ENCODE assay signal across 8 cellular contexts in the genomic region with DNA sequence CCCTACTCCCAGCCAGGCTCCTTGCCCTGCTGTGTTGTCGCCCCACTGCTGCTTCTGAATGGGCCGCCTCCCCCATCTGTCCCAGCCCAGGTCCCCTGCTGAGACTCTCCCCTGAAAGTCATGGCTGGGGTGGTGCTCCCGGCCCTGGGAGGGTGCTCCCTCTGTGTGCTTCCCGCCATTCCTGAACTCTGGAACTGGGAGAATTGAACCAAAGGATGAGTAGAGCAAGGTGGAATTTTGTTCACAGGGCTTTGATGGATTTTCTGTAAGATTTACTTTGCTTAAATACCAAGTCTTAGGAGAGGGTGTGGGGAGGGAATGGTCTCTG. TPM values are rescaled to one million over a fixed set of nuclear protein-coding genes. Genes with fewer than 3 reads are reported as not detected.
DNase-seq lines count a peak whose midpoint lies in the region; ATAC-seq, FAIRE-seq and TF ChIP-seq lines count a peak whose summit lies in the region.

No MANE protein-coding gene starts in this region.

- peak; percentile 17 for FAIRE-seq in keratinocyte (lab: Jason Lieb, UNC)

- peak overlapping the region; percentile 96 for H3K4me3 Mint-ChIP-seq in activated CD4-positive, alpha-beta memory T cell treated with anti-CD3 and anti-CD28 coated beads, Interleukin-2, amount 10 ng/mL, durations not matched to agents 7 days and 5 days

- no peaks in the 10 kb centered on the region for H4K20me1 ChIP-seq in keratinocyte (ENCODE audit: control insufficient read depth, extremely low read depth, insufficient read depth, low read length)

- no peak for TF ChIP-seq EP300 in stomach (IDR thresholded peaks at IDR 0.05)

- H3K4me2 ChIP-seq in keratinocyte (ENCODE audit: control insufficient read depth, extremely low read depth, insufficient read depth, low read depth, low read length), result peak overlapping the region; percentile 9

- H3K79me2 ChIP-seq in keratinocyte (ENCODE audit: control insufficient read depth, insufficient read depth, low read length), result no peaks in the 10 kb centered on the region

- no peaks in the 10 kb centered on the region for H3K27me3 ChIP-seq in keratinocyte (ENCODE audit: control insufficient read depth, extremely low read depth, insufficient read depth, low read length)
- H3K27me3 ChIP-seq in stomach, result no peaks in the 10 kb centered on the region

- TF ChIP-seq CTCF in keratinocyte (optimal IDR thresholded peaks at IDR 0.05 in 1 of 3, IDR thresholded peaks at IDR 0.05 in 1 of 3, conservative IDR thresholded peaks at IDR 0.05 in 1 of 3; ENCODE audit: extremely low read depth in 1 of 3, insufficient read depth in 2 of 3, low read length in 3 of 3) (no peak), stomach (IDR thresholded peaks at IDR 0.05) (no peak)

- H3K9me3 Mint-ChIP-seq in activated CD4-positive, alpha-beta memory T cell treated with anti-CD3 and anti-CD28 coated beads, Interleukin-2, amount 10 ng/mL, durations not matched to agents 7 days and 5 days, result no peaks in the 10 kb centered on the region

- intact Hi-C loops in stomach (cut with DNase I; ENCODE audit: low total_unique reads), result no loop called here

- CTCF ChIA-PET in activated CD4-positive, alpha-beta memory T cell treated with anti-CD3 and anti-CD28 coated beads, Interleukin-2, amount 10 ng/mL, durations not matched to agents 7 days and 5 days (lab: Charles Lee), result interaction anchor here (0.6 to 1.4 kb wide), 2 partner anchors 22 to 35 kb away, joined by 3 to 5 read pairs; no protein-coding TSS in a partner anchor

- H2AFZ ChIP-seq in keratinocyte (ENCODE audit: control insufficient read depth, low read length), result peak overlapping the region; percentile 65

- H3K4me1 ChIP-seq in keratinocyte (ENCODE audit: control insufficient read depth, extremely low read depth, insufficient read depth, low read length) (no peaks in the 10 kb centered on the region), stomach (peaks cover 6 to 16% (median 12%) of the 10 kb centered on the region in 4 donors)

- H3K27me3 Mint-ChIP-seq in activated CD4-positive, alpha-beta memory T cell treated with anti-CD3 and anti-CD28 coated beads, Interleukin-2, amount 10 ng/mL, durations not matched to agents 7 days and 5 days, result no peaks in the 10 kb centered on the region

- H3K9me1 ChIP-seq in keratinocyte (ENCODE audit: control insufficient read depth, extremely low read depth, insufficient read depth, low read length), result no peaks in the 10 kb centered on the region

- H3K4me3 ChIP-seq in keratinocyte (ENCODE audit: control insufficient read depth in 2 of 3, extremely low read depth in 1 of 3, insufficient read depth in 2 of 3, low read depth in 1 of 3, low read length in 3 of 3) (peak overlapping the region in 2 of 3 experiments; percentile 29 to 50), stomach (peak overlapping the region; percentile 43 to 61 (median 55))

- H3K27ac ChIP-seq in keratinocyte (ENCODE audit: control insufficient read depth, insufficient read depth, low read length) (no peak overlapping the region), stomach (peak overlapping the region; percentile 34 to 87 (median 82)), caudate nucleus (ENCODE audit: low read depth, low read length) (no peak overlapping the region)

- H3K9ac ChIP-seq in keratinocyte (ENCODE audit: control insufficient read depth, extremely low read depth, insufficient read depth, low read length), result peak overlapping the region; percentile 45

- H3K4me1 Mint-ChIP-seq in activated CD4-positive, alpha-beta memory T cell treated with anti-CD3 and anti-CD28 coated beads, Interleukin-2, amount 10 ng/mL, durations not matched to agents 7 days and 5 days, result peaks cover 48% of the 10 kb centered on the region

- POLR2A ChIA-PET in activated CD4-positive, alpha-beta memory T cell treated with anti-CD3 and anti-CD28 coated beads, Interleukin-2, amount 10 ng/mL, durations not matched to agents 7 days and 5 days (lab: Charles Lee), result interaction anchor here (0.6 to 4.8 kb wide), 4 partner anchors 12 to 242 kb away, joined by 3 to 46 read pairs (median 6); a partner anchor contains a TSS

- dilution Hi-C loops in keratinocyte (cut with MboI; ENCODE audit: extremely low pct_ligation_motif_present, low sequenced_read_pairs), result no loop called here

- H3K9me3 ChIP-seq in keratinocyte (ENCODE audit: control insufficient read depth, low read depth, low read length) (no peaks in the 10 kb centered on the region), stomach (no peaks in the 10 kb centered on the region)

- peaks cover 0 to 4% of the 10 kb centered on the region in 2 experiments for H3K36me3 ChIP-seq in keratinocyte (ENCODE audit: control insufficient read depth in 2 of 2, extremely low read depth in 1 of 2, insufficient read depth in 2 of 2, low read length in 2 of 2)
- peaks cover 0 to 24% (median 21%) of the 10 kb centered on the region in 4 donors for H3K36me3 ChIP-seq in stomach

- peaks cover 48% of the 10 kb centered on the region for H3K36me3 Mint-ChIP-seq in activated CD4-positive, alpha-beta memory T cell treated with anti-CD3 and anti-CD28 coated beads, Interleukin-2, amount 10 ng/mL, durations not matched to agents 7 days and 5 days (ENCODE audit: low read depth)

- ATAC-seq in GM21526 (IDR thresholded peaks at IDR 0.05; ENCODE audit: low FRiP score, unreplicated experiment) (peak; percentile 7), left lobe of liver (no peak)

- WGBS in stomach, 5 donors, result 37 to 54% (median 44%) methylated on average over 4 of the region's 4 CpGs

- DNase-seq in activated CD4-positive, alpha-beta memory T cell treated with anti-CD3 and anti-CD28 coated beads, Interleukin-2, amount 10 ng/mL, durations not matched to agents 7 days and 5 days, result no peak
- no peak for DNase-seq in keratinocyte (ENCODE audit: low read depth, low spot score)
- no peak for DNase-seq in stomach
- no peak for DNase-seq in NCI-H82 treated with DMSO at 0.1 percent for 48 hours (lab: John Stamatoyannopoulos, UW; ENCODE audit: unreplicated experiment)
- no peak for DNase-seq in caudate nucleus (lab: John Stamatoyannopoulos, UW)
- no peak for DNase-seq in left lobe of liver (ENCODE audit: low spot score)
- DNase-seq in NCI-H526 (lab: John Stamatoyannopoulos, UW), result no peak

- H3K27ac Mint-ChIP-seq in activated CD4-positive, alpha-beta memory T cell treated with anti-CD3 and anti-CD28 coated beads, Interleukin-2, amount 10 ng/mL, durations not matched to agents 7 days and 5 days, result peak overlapping the region; percentile 84

- TF ChIP-seq POLR2A in stomach (IDR thresholded peaks at IDR 0.05), result no peak

RNA-seq across cellular contexts. Expression of a gene that starts 0.4 kb away (rescaled TPM):
- 100 to 1,000 TPM; 145 to 146 TPM for total RNA-seq in activated CD4-positive, alpha-beta memory T cell treated with anti-CD3 and anti-CD28 coated beads, Interleukin-2, amount 10 ng/mL, durations not matched to agents 7 days and 5 days
- polyA plus RNA-seq in keratinocyte (4.7 to 11.3 TPM (median 7.8 TPM) in 3 replicates), stomach (1 to 10 TPM; 4.1 to 9.3 (median 7.0) TPM)
- polyA plus RNA-seq in keratinocyte (2011; ENCODE audit: low read depth), result not detected
- polyA plus RNA-seq in keratinocyte (2011; cell fraction: cytosol; rRNA removed), result 4.3 and 5.0 TPM in 2 replicates
- polyA plus RNA-seq in keratinocyte (2011; cell fraction: nucleus; rRNA removed), result 3.4 and 5.0 TPM in 2 replicates
- 0.16 and 8.3 TPM in 2 replicates for polyA plus RNA-seq in keratinocyte (2012; ENCODE audit: low replicate concordance)
- 5.4 to 6.9 TPM (median 6.2 TPM) in 3 replicates for polyA minus RNA-seq in keratinocyte
- polyA minus RNA-seq in keratinocyte (2011; cell fraction: cytosol; rRNA and poly(A)+ RNA removed), result 2.5 TPM
- 1.6 TPM in 2 replicates for polyA minus RNA-seq in keratinocyte (2011; cell fraction: nucleus; rRNA and poly(A)+ RNA removed)
- total RNA-seq in stomach (10 to 100 TPM in 1 of 5 donors, 1 to 10 TPM in 2, under 1 TPM in 1, not detected in 1; 0.45 to 19.6 (median 3.6) TPM), left lobe of liver (1.3 TPM)

RNA-seq across cellular contexts. Expression of a gene that starts 19.6 kb away (rescaled TPM):
- 100 to 1,000 TPM; 126 to 128 TPM for total RNA-seq in activated CD4-positive, alpha-beta memory T cell treated with anti-CD3 and anti-CD28 coated beads, Interleukin-2, amount 10 ng/mL, durations not matched to agents 7 days and 5 days
- polyA plus RNA-seq in keratinocyte (0.14 to 0.51 TPM (median 0.41 TPM) in 3 replicates), stomach (under 1 TPM in 1 of 3 donors, not detected in 2; 0.63 TPM)
- not detected for polyA plus RNA-seq in keratinocyte (2011; ENCODE audit: low read depth)
- polyA plus RNA-seq in keratinocyte (2011; cell fraction: cytosol; rRNA removed), result 0.12 and 0.41 TPM in 2 replicates
- 0.20 and 0.45 TPM in 2 replicates for polyA plus RNA-seq in keratinocyte (2011; cell fraction: nucleus; rRNA removed)
- 0.16 and 0.41 TPM in 2 replicates for polyA plus RNA-seq in keratinocyte (2012; ENCODE audit: low replicate concordance)
- polyA minus RNA-seq in keratinocyte, result 0.63 to 0.90 TPM in 2 of 3 replicates, not detected in the other
- polyA minus RNA-seq in keratinocyte (2011; cell fraction: cytosol; rRNA and poly(A)+ RNA removed), result not detected
- not detected in 2 replicates for polyA minus RNA-seq in keratinocyte (2011; cell fraction: nucleus; rRNA and poly(A)+ RNA removed)
- total RNA-seq in stomach (1 to 10 TPM in 1 of 5 donors, not detected in 4; 7.8 TPM), left lobe of liver (not detected)

RNA-seq across cellular contexts. Expression of a gene that starts 36.8 kb away (rescaled TPM):
- total RNA-seq in activated CD4-positive, alpha-beta memory T cell treated with anti-CD3 and anti-CD28 coated beads, Interleukin-2, amount 10 ng/mL, durations not matched to agents 7 days and 5 days, result 10 to 100 TPM; 36.4 to 42.2 TPM
- polyA plus RNA-seq in keratinocyte, result 6.9 to 9.8 TPM (median 7.9 TPM) in 3 replicates
- polyA plus RNA-seq in keratinocyte (2011; ENCODE audit: low read depth), result 1.9 TPM
- 6.3 and 7.3 TPM in 2 replicates for polyA plus RNA-seq in keratinocyte (2011; cell fraction: cytosol; rRNA removed)
- 6.3 and 7.2 TPM in 2 replicates for polyA plus RNA-seq in keratinocyte (2011; cell fraction: nucleus; rRNA removed)
- polyA plus RNA-seq in keratinocyte (2012; ENCODE audit: low replicate concordance), result 1.1 and 11.8 TPM in 2 replicates
- polyA minus RNA-seq in keratinocyte, result 6.1 to 12.0 TPM (median 6.3 TPM) in 3 replicates
- 1.5 TPM for polyA minus RNA-seq in keratinocyte (2011; cell fraction: cytosol; rRNA and poly(A)+ RNA removed)
- polyA minus RNA-seq in keratinocyte (2011; cell fraction: nucleus; rRNA and poly(A)+ RNA removed), result 3.9 and 6.8 TPM in 2 replicates
- 1 to 10 TPM in 3 of 5 donors, under 1 TPM in 1, not detected in 1; 0.89 to 4.1 (median 2.3) TPM for total RNA-seq in stomach
- polyA plus RNA-seq in stomach, result 1 to 10 TPM; 4.1 to 8.2 (median 4.6) TPM
- 3.1 TPM for total RNA-seq in left lobe of liver

RNA-seq across cellular contexts. Expression of a gene that starts 56.5 kb away (rescaled TPM):
- 10 to 100 TPM; 58.2 to 58.9 TPM for total RNA-seq in activated CD4-positive, alpha-beta memory T cell treated with anti-CD3 and anti-CD28 coated beads, Interleukin-2, amount 10 ng/mL, durations not matched to agents 7 days and 5 days
- polyA plus RNA-seq in keratinocyte, result 0.13 to 0.31 TPM (median 0.24 TPM) in 3 replicates
- 0.25 TPM for polyA plus RNA-seq in keratinocyte (2011; ENCODE audit: low read depth)
- not detected in 2 replicates for polyA plus RNA-seq in keratinocyte (2011; cell fraction: cytosol; rRNA removed)
- polyA plus RNA-seq in keratinocyte (2011; cell fraction: nucleus; rRNA removed), result 0.25 and 1.2 TPM in 2 replicates
- polyA plus RNA-seq in keratinocyte (2012; ENCODE audit: low replicate concordance), result 0.33 and 0.42 TPM in 2 replicates
- 0.10 TPM in 1 of 3 replicates, not detected in the others for polyA minus RNA-seq in keratinocyte
- polyA minus RNA-seq in keratinocyte (2011; cell fraction: cytosol; rRNA and poly(A)+ RNA removed), result not detected
- not detected in 2 replicates for polyA minus RNA-seq in keratinocyte (2011; cell fraction: nucleus; rRNA and poly(A)+ RNA removed)
- total RNA-seq in stomach, result 1 to 10 TPM in 3 of 5 donors, under 1 TPM in 1, not detected in 1; 0.29 to 5.3 (median 2.4) TPM
- polyA plus RNA-seq in stomach, result 1 to 10 TPM; 1.3 to 3.3 (median 2.9) TPM
- 0.83 TPM for total RNA-seq in left lobe of liver

Comparison
In these comparisons a context has a peak if more than half of its experiments do, and no peak if none do; other contexts are left out.
1. H3K27ac ChIP-seq: peak in stomach (5 of 5); none in keratinocyte (single experiment) and caudate nucleus (single experiment).
2. RNA of a gene that starts 0.4 kb away (total RNA-seq): 145 to 146 TPM in activated CD4-positive, alpha-beta memory T cell treated with anti-CD3 and anti-CD28 coated beads, Interleukin-2, amount 10 ng/mL, durations not matched to agents 7 days and 5 days; 0.45 to 19.6 TPM in stomach and 1.3 TPM in left lobe of liver (single experiment); every median in the first group is over 4 times any median in the second.
3. RNA of a gene that starts 19.6 kb away (total RNA-seq): 126 to 128 TPM in activated CD4-positive, alpha-beta memory T cell treated with anti-CD3 and anti-CD28 coated beads, Interleukin-2, amount 10 ng/mL, durations not matched to agents 7 days and 5 days; not detected in left lobe of liver (single experiment) and 7.8 TPM in stomach; every median in the first group is over 10 times any median in the second.